Comparison of ENCODE assay signal across 1 cellular context in the genomic region with DNA sequence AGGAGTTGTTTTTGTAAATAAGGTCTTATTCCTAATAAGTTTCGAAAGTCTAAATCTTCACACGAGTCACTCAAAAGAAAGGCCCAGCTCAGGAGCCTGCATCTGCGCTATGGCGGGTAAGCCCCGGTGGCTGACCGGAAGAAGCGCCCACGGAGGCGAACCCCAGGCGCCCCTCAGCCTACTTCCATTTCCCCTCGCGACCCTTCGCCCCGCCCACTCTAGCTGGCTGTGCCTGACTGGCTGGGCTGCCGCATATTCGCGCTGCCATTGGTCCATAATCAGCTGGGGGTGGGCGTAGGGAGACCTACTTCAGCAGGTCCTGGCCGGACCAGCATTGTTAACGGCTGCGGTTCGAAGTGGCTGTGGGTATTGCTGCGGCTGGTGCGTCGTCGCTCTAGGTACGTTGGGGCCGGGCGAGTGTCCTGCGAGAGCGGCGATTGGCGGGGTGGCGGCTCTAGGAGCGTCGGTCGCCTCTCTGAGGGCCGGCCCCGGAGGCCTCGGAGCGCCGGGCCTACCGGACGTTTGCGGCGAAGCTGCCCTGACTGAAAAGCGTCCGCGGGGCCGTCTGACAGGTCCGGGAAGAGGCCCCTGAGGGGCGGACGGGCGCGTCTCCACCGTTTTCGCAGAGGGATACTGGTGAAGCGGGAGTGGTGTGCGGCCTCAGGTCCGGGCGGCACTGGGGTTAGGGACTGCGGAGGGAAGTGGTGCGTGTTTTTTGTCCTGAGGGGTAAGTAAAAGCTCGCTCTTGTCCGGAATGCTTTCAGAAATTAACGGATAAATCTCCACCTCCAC.
TF ChIP-seq lines count a peak whose summit lies in the region.

A gene with protein sequence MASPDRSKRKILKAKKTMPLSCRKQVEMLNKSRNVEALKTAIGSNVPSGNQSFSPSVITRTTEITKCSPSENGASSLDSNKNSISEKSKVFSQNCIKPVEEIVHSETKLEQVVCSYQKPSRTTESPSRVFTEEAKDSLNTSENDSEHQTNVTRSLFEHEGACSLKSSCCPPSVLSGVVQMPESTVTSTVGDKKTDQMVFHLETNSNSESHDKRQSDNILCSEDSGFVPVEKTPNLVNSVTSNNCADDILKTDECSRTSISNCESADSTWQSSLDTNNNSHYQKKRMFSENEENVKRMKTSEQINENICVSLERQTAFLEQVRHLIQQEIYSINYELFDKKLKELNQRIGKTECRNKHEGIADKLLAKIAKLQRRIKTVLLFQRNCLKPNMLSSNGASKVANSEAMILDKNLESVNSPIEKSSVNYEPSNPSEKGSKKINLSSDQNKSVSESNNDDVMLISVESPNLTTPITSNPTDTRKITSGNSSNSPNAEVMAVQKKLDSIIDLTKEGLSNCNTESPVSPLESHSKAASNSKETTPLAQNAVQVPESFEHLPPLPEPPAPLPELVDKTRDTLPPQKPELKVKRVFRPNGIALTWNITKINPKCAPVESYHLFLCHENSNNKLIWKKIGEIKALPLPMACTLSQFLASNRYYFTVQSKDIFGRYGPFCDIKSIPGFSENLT (plus strand): TSS at position 337 of the 792 bp plus-strand sequence. CDS start 44,560 bp downstream, outside the sequence.

TF ChIP-seq in K562, 482 proteins besides CTCF, POLR2A, EP300 and RAD21 (continued from another document and continues in another):
- TF ChIP-seq, protein P1, sequence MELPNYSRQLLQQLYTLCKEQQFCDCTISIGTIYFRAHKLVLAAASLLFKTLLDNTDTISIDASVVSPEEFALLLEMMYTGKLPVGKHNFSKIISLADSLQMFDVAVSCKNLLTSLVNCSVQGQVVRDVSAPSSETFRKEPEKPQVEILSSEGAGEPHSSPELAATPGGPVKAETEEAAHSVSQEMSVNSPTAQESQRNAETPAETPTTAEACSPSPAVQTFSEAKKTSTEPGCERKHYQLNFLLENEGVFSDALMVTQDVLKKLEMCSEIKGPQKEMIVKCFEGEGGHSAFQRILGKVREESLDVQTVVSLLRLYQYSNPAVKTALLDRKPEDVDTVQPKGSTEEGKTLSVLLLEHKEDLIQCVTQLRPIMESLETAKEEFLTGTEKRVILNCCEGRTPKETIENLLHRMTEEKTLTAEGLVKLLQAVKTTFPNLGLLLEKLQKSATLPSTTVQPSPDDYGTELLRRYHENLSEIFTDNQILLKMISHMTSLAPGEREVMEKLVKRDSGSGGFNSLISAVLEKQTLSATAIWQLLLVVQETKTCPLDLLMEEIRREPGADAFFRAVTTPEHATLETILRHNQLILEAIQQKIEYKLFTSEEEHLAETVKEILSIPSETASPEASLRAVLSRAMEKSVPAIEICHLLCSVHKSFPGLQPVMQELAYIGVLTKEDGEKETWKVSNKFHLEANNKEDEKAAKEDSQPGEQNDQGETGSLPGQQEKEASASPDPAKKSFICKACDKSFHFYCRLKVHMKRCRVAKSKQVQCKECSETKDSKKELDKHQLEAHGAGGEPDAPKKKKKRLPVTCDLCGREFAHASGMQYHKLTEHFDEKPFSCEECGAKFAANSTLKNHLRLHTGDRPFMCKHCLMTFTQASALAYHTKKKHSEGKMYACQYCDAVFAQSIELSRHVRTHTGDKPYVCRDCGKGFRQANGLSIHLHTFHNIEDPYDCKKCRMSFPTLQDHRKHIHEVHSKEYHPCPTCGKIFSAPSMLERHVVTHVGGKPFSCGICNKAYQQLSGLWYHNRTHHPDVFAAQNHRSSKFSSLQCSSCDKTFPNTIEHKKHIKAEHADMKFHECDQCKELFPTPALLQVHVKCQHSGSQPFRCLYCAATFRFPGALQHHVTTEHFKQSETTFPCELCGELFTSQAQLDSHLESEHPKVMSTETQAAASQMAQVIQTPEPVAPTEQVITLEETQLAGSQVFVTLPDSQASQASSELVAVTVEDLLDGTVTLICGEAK (IDR thresholded peaks at IDR 0.05): peak; percentile 72
- TF ChIP-seq, protein P1 (CRISPR knock-in tag; IDR thresholded peaks at IDR 0.05): no peak
- TF ChIP-seq, protein P2, sequence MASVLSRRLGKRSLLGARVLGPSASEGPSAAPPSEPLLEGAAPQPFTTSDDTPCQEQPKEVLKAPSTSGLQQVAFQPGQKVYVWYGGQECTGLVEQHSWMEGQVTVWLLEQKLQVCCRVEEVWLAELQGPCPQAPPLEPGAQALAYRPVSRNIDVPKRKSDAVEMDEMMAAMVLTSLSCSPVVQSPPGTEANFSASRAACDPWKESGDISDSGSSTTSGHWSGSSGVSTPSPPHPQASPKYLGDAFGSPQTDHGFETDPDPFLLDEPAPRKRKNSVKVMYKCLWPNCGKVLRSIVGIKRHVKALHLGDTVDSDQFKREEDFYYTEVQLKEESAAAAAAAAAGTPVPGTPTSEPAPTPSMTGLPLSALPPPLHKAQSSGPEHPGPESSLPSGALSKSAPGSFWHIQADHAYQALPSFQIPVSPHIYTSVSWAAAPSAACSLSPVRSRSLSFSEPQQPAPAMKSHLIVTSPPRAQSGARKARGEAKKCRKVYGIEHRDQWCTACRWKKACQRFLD (CRISPR knock-in tag; IDR thresholded peaks at IDR 0.05): peak; percentile 53
- TF ChIP-seq SMARCA4 (IDR thresholded peaks at IDR 0.05) (no peak), RUNX1 (IDR thresholded peaks at IDR 0.05; ENCODE audit: low read depth) (no peak), HNRNPLL (IDR thresholded peaks at IDR 0.05; ENCODE audit: low read depth, low read length, poor library complexity, severe bottlenecking) (peak; percentile 93), EZH2 (IDR thresholded peaks at IDR 0.05; ENCODE audit: borderline replicate concordance, low read depth, low read length) (no peak), PCBP2 (IDR thresholded peaks at IDR 0.05; ENCODE audit: low read depth, low read length, poor library complexity, severe bottlenecking) (no peak), TAL1 (IDR thresholded peaks at IDR 0.05) (0 out of 2 replicates have a peak, but pooled peaks have one; percentile 9), POLR2G (IDR thresholded peaks at IDR 0.05; ENCODE audit: low read depth, low read length) (peak; percentile 100), STAG1 (CRISPR knock-in tag; IDR thresholded peaks at IDR 0.05; ENCODE audit: borderline replicate concordance) (peak; percentile 46; the same call in 1 of the 2 replicates)
- TF ChIP-seq, protein P3, sequence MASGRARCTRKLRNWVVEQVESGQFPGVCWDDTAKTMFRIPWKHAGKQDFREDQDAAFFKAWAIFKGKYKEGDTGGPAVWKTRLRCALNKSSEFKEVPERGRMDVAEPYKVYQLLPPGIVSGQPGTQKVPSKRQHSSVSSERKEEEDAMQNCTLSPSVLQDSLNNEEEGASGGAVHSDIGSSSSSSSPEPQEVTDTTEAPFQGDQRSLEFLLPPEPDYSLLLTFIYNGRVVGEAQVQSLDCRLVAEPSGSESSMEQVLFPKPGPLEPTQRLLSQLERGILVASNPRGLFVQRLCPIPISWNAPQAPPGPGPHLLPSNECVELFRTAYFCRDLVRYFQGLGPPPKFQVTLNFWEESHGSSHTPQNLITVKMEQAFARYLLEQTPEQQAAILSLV (tag; IDR thresholded peaks at IDR 0.05): no peak
- TF ChIP-seq, protein P4, sequence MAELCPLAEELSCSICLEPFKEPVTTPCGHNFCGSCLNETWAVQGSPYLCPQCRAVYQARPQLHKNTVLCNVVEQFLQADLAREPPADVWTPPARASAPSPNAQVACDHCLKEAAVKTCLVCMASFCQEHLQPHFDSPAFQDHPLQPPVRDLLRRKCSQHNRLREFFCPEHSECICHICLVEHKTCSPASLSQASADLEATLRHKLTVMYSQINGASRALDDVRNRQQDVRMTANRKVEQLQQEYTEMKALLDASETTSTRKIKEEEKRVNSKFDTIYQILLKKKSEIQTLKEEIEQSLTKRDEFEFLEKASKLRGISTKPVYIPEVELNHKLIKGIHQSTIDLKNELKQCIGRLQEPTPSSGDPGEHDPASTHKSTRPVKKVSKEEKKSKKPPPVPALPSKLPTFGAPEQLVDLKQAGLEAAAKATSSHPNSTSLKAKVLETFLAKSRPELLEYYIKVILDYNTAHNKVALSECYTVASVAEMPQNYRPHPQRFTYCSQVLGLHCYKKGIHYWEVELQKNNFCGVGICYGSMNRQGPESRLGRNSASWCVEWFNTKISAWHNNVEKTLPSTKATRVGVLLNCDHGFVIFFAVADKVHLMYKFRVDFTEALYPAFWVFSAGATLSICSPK (IDR thresholded peaks at IDR 0.05; ENCODE audit: borderline replicate concordance): no peak
- TF ChIP-seq, protein P5, sequence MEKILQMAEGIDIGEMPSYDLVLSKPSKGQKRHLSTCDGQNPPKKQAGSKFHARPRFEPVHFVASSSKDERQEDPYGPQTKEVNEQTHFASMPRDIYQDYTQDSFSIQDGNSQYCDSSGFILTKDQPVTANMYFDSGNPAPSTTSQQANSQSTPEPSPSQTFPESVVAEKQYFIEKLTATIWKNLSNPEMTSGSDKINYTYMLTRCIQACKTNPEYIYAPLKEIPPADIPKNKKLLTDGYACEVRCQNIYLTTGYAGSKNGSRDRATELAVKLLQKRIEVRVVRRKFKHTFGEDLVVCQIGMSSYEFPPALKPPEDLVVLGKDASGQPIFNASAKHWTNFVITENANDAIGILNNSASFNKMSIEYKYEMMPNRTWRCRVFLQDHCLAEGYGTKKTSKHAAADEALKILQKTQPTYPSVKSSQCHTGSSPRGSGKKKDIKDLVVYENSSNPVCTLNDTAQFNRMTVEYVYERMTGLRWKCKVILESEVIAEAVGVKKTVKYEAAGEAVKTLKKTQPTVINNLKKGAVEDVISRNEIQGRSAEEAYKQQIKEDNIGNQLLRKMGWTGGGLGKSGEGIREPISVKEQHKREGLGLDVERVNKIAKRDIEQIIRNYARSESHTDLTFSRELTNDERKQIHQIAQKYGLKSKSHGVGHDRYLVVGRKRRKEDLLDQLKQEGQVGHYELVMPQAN (IDR thresholded peaks at IDR 0.05; ENCODE audit: borderline replicate concordance): peak; percentile 30; the same call in 1 of the 2 replicates
- TF ChIP-seq, protein P6, sequence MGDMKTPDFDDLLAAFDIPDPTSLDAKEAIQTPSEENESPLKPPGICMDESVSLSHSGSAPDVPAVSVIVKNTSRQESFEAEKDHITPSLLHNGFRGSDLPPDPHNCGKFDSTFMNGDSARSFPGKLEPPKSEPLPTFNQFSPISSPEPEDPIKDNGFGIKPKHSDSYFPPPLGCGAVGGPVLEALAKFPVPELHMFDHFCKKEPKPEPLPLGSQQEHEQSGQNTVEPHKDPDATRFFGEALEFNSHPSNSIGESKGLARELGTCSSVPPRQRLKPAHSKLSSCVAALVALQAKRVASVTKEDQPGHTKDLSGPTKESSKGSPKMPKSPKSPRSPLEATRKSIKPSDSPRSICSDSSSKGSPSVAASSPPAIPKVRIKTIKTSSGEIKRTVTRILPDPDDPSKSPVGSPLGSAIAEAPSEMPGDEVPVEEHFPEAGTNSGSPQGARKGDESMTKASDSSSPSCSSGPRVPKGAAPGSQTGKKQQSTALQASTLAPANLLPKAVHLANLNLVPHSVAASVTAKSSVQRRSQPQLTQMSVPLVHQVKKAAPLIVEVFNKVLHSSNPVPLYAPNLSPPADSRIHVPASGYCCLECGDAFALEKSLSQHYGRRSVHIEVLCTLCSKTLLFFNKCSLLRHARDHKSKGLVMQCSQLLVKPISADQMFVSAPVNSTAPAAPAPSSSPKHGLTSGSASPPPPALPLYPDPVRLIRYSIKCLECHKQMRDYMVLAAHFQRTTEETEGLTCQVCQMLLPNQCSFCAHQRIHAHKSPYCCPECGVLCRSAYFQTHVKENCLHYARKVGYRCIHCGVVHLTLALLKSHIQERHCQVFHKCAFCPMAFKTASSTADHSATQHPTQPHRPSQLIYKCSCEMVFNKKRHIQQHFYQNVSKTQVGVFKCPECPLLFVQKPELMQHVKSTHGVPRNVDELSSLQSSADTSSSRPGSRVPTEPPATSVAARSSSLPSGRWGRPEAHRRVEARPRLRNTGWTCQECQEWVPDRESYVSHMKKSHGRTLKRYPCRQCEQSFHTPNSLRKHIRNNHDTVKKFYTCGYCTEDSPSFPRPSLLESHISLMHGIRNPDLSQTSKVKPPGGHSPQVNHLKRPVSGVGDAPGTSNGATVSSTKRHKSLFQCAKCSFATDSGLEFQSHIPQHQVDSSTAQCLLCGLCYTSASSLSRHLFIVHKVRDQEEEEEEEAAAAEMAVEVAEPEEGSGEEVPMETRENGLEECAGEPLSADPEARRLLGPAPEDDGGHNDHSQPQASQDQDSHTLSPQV (IDR thresholded peaks at IDR 0.05): 0 out of 2 replicates have a peak, but pooled peaks have one; percentile 38
- TF ChIP-seq, protein P7, sequence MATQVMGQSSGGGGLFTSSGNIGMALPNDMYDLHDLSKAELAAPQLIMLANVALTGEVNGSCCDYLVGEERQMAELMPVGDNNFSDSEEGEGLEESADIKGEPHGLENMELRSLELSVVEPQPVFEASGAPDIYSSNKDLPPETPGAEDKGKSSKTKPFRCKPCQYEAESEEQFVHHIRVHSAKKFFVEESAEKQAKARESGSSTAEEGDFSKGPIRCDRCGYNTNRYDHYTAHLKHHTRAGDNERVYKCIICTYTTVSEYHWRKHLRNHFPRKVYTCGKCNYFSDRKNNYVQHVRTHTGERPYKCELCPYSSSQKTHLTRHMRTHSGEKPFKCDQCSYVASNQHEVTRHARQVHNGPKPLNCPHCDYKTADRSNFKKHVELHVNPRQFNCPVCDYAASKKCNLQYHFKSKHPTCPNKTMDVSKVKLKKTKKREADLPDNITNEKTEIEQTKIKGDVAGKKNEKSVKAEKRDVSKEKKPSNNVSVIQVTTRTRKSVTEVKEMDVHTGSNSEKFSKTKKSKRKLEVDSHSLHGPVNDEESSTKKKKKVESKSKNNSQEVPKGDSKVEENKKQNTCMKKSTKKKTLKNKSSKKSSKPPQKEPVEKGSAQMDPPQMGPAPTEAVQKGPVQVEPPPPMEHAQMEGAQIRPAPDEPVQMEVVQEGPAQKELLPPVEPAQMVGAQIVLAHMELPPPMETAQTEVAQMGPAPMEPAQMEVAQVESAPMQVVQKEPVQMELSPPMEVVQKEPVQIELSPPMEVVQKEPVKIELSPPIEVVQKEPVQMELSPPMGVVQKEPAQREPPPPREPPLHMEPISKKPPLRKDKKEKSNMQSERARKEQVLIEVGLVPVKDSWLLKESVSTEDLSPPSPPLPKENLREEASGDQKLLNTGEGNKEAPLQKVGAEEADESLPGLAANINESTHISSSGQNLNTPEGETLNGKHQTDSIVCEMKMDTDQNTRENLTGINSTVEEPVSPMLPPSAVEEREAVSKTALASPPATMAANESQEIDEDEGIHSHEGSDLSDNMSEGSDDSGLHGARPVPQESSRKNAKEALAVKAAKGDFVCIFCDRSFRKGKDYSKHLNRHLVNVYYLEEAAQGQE (CRISPR knock-in tag; IDR thresholded peaks at IDR 0.05; ENCODE audit: low read depth): 0 out of 2 replicates have a peak, but pooled peaks have one; percentile 46
